ENCODE assay signal across 13 cellular contexts in the genomic region with DNA sequence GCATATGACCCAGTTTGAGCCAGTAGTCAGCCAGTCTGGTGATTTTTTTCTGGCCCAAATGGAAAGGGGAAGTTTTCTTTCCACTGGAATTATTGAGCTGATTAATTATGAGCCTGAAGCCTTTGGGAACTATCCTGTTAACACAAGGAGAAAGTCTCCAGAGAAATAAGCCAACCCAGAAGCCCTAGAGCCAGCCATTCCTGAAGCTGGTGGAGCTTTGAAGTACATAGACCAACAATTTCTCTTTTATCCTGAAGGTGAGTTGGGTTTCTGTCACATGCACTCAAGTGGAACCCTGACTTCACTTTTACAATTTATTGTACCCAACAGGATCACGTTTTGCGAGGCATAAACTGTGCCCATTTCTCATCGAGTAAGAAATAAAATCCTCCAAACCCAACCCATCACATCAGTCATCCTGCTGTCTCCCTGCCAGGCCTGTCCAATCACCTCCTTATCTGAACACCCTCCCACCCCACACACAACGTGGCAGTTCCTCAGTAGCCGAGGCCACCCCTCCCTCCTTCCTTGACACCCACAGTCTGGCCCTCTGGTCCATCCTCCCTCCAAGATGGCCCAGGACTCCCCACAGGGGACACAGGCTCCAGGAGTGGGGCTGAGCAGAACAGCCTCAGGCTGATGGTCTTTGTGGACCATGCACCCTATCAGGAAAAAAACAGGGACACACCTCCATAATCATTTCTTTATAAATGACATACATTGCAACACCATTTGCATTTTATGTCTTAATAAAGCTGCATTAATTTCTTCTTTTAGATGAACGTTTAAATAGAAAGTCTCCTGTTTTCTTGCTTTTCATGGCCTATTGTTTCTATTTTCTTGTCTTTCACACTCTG. TPM values are rescaled to one million over a fixed set of nuclear protein-coding genes. Genes with fewer than 3 reads are reported as not detected.
A peak's percentile ranks its signal among the peaks of the same experiment; 100 is the strongest.
DNase-seq lines count a peak whose midpoint lies in the region; ATAC-seq and TF ChIP-seq lines count a peak whose summit lies in the region.
"Had no signal": no experiment of that assay in that cellular context is flagged by ENCODE, and none has a peak within 500 bp of the region (broad histone marks: within the 10 kb centered on the region; RNA-seq: fewer than 3 reads in every experiment).

No MANE protein-coding gene starts in this region.

- H2BK120ac ChIP-seq in mesenchymal stem cell (ENCODE audit: low read depth, low read length): peak overlapping the region; percentile 88

- H2AK5ac ChIP-seq in mesenchymal stem cell (ENCODE audit: low read length, severe bottlenecking): peak overlapping the region; percentile 45

- H3K18ac ChIP-seq in mesenchymal stem cell (ENCODE audit: low read depth in 1 of 2, low read length in 2 of 2): peak overlapping the region; percentile 93

- peak overlapping the region; percentile 82 to 99 for H2BK12ac ChIP-seq in mesenchymal stem cell (ENCODE audit: low read length in 2 of 2)

- peak overlapping the region; percentile 97 for H4K91ac ChIP-seq in mesenchymal stem cell (ENCODE audit: low read length)

- peak overlapping the region; percentile 90 to 97 for H3K4ac ChIP-seq in mesenchymal stem cell (ENCODE audit: low read depth in 1 of 2, low read length in 2 of 2)

- H3K27me3 ChIP-seq in AG04450 (ENCODE audit: control insufficient read depth, insufficient read depth, low read length): no peaks in the 10 kb centered on the region
- H3K27me3 ChIP-seq in mesenchymal stem cell (ENCODE audit: control insufficient read depth in 1 of 2, insufficient read depth in 1 of 2, low read length in 2 of 2): peaks cover 8% of the 10 kb centered on the region in 2 experiments
- no peaks in the 10 kb centered on the region for H3K27me3 ChIP-seq in effector memory CD4-positive, alpha-beta T cell (replicated peaks; ENCODE audit: control insufficient read depth, insufficient read depth, low read length, poor library complexity, severe bottlenecking)
- H3K27me3 ChIP-seq: Peyer's patch had no signal

- ATAC-seq in HG02840 (IDR thresholded peaks at IDR 0.05; ENCODE audit: low FRiP score, unreplicated experiment): no peak

- peak overlapping the region; percentile 58 for H3K27ac ChIP-seq in AG04450 (ENCODE audit: low read depth, low read length)
- H3K27ac ChIP-seq in RWPE1: peak overlapping the region; percentile 58
- no peak overlapping the region for H3K27ac ChIP-seq in mesenchymal stem cell (ENCODE audit: low read length, poor library complexity, severe bottlenecking)
- no peak overlapping the region for H3K27ac ChIP-seq in effector memory CD4-positive, alpha-beta T cell (ENCODE audit: insufficient read depth, low read length, poor library complexity, severe bottlenecking)
- H3K27ac ChIP-seq: prostate gland, WERI-Rb-1 had no signal

- H4K8ac ChIP-seq in mesenchymal stem cell (ENCODE audit: low read length): peak overlapping the region; percentile 96

- POLR2A ChIA-PET in AG04450 (lab: Yijun Ruan, JAX) (no interaction called here), RWPE1 (lab: Yijun Ruan, JAX; ENCODE audit: low non-redundant PET) (interaction anchor here (0.6 kb wide), 1 partner anchor 205 kb away, joined by 3 read pairs; no protein-coding TSS in a partner anchor)

- peak overlapping the region; percentile 32 for H3K9ac ChIP-seq in mesenchymal stem cell (ENCODE audit: low read length)

- H3K79me1 ChIP-seq in mesenchymal stem cell (replicated peaks; ENCODE audit: low read length, poor library complexity, severe bottlenecking): no peaks in the 10 kb centered on the region

- peaks cover 13% of the 10 kb centered on the region for H3K4me1 ChIP-seq in mesenchymal stem cell (ENCODE audit: control insufficient read depth, insufficient read depth, low read depth, low read length)
- H3K4me1 ChIP-seq in effector memory CD4-positive, alpha-beta T cell (ENCODE audit: control insufficient read depth, insufficient read depth, low read length, poor library complexity, severe bottlenecking): no peaks in the 10 kb centered on the region
- H3K4me1 ChIP-seq: prostate gland had no signal

- H2BK15ac ChIP-seq in mesenchymal stem cell (ENCODE audit: low read depth, poor library complexity, severe bottlenecking): peak overlapping the region; percentile 44

- CTCF ChIA-PET in AG04450 (lab: Charles Lee) (no interaction called here), RWPE1 (lab: Yijun Ruan, JAX) (interaction anchor here (0.9 kb wide), 1 partner anchor 16 kb away, joined by 3 read pairs; no protein-coding TSS in a partner anchor)

- no peak overlapping the region for H2BK5ac ChIP-seq in mesenchymal stem cell (ENCODE audit: low read depth, low read length, poor library complexity, severe bottlenecking)

- H3K14ac ChIP-seq in mesenchymal stem cell (ENCODE audit: low read length in 2 of 2): peak overlapping the region in 1 of 2 experiments; percentile 89

- H3K36me3 ChIP-seq in mesenchymal stem cell (ENCODE audit: control insufficient read depth in 1 of 2, insufficient read depth in 2 of 2, low read depth in 1 of 2, low read length in 2 of 2): no peaks in the 10 kb centered on the region
- no peaks in the 10 kb centered on the region for H3K36me3 ChIP-seq in effector memory CD4-positive, alpha-beta T cell (ENCODE audit: control insufficient read depth, insufficient read depth, low read length)
- H3K36me3 ChIP-seq: Peyer's patch, prostate gland, WERI-Rb-1 had no signal

- no peak for TF ChIP-seq CTCF in AG04450 (IDR thresholded peaks at IDR 0.05; ENCODE audit: low read depth, low read length)
- TF ChIP-seq CTCF in RWPE1 (conservative IDR thresholded peaks at IDR 0.05; ENCODE audit: low read depth): no peak

- H3K4me2 ChIP-seq in mesenchymal stem cell (ENCODE audit: low read length, poor library complexity, severe bottlenecking): no peak overlapping the region

- 81% methylated on average over 5 of the region's 6 CpGs for WGBS in mesenchymal stem cell

- DNase-seq in AG04450 (ENCODE audit: low read depth, low spot score) (no peak), RWPE1 (ENCODE audit: low spot score) (no peak), ecto neural progenitor cell (ENCODE audit: low spot score) (peak; percentile 27), mesenchymal stem cell (no peak), NCI-H1694 (lab: John Stamatoyannopoulos, UW) (no peak)
- DNase-seq in effector memory CD4-positive, alpha-beta T cell: no peak
- DNase-seq in activated CD4-positive, CD25-positive, alpha-beta regulatory T cell (lab: John Stamatoyannopoulos, UW): no peak
- DNase-seq: MM.1S, NCI-H2171, WERI-Rb-1 had no signal

- peak overlapping the region; percentile 83 for H2AFZ ChIP-seq in mesenchymal stem cell (ENCODE audit: low read depth, low read length)

- no peak overlapping the region for H3K4me3 ChIP-seq in AG04450 (ENCODE audit: low read depth, low read length)
- H3K4me3 ChIP-seq in mesenchymal stem cell (ENCODE audit: insufficient read depth in 1 of 2, low read depth in 1 of 2, low read length in 2 of 2): no peak overlapping the region
- H3K4me3 ChIP-seq in effector memory CD4-positive, alpha-beta T cell (ENCODE audit: insufficient read depth, low read depth, low read length, poor library complexity, severe bottlenecking): no peak overlapping the region
- H3K4me3 ChIP-seq: Peyer's patch, prostate gland had no signal

- H3K9me3 ChIP-seq in AG04450 (ENCODE audit: control insufficient read depth, insufficient read depth, low read length): peaks cover 3% of the 10 kb centered on the region; the same call in 1 of the 2 replicates
- no peaks in the 10 kb centered on the region for H3K9me3 ChIP-seq in mesenchymal stem cell (ENCODE audit: control insufficient read depth, low read length)
- no peaks in the 10 kb centered on the region for H3K9me3 ChIP-seq in effector memory CD4-positive, alpha-beta T cell (ENCODE audit: control insufficient read depth, low read length)
- H3K9me3 ChIP-seq: prostate gland had no signal

- H3K23ac ChIP-seq in mesenchymal stem cell (ENCODE audit: low read length in 2 of 2): peak overlapping the region in 1 of 2 experiments; percentile 92

RNA-seq across cellular contexts. Expression of a gene that starts 55.7 kb away (rescaled TPM):
- polyA plus RNA-seq in AG04450 (2011; rRNA removed): 4.8 and 6.1 TPM in 2 replicates
- polyA minus RNA-seq in AG04450 (2011; rRNA and poly(A)+ RNA removed): 4.2 and 4.9 TPM in 2 replicates
- 2.0 TPM for polyA plus RNA-seq in mesenchymal stem cell (2013, experiment 1 of 2)
- polyA plus RNA-seq in mesenchymal stem cell (2013, experiment 2 of 2): 2.2 TPM

Comparison
In these comparisons a context has a peak if more than half of its experiments do, and no peak if none do; other contexts are left out.
1. H3K27ac ChIP-seq: peak in AG04450 (single experiment) and RWPE1 (single experiment); none in mesenchymal stem cell (single experiment) and effector memory CD4-positive, alpha-beta T cell (single experiment).